8 cellular contexts compared by ENCODE assay signal in the genomic region with DNA sequence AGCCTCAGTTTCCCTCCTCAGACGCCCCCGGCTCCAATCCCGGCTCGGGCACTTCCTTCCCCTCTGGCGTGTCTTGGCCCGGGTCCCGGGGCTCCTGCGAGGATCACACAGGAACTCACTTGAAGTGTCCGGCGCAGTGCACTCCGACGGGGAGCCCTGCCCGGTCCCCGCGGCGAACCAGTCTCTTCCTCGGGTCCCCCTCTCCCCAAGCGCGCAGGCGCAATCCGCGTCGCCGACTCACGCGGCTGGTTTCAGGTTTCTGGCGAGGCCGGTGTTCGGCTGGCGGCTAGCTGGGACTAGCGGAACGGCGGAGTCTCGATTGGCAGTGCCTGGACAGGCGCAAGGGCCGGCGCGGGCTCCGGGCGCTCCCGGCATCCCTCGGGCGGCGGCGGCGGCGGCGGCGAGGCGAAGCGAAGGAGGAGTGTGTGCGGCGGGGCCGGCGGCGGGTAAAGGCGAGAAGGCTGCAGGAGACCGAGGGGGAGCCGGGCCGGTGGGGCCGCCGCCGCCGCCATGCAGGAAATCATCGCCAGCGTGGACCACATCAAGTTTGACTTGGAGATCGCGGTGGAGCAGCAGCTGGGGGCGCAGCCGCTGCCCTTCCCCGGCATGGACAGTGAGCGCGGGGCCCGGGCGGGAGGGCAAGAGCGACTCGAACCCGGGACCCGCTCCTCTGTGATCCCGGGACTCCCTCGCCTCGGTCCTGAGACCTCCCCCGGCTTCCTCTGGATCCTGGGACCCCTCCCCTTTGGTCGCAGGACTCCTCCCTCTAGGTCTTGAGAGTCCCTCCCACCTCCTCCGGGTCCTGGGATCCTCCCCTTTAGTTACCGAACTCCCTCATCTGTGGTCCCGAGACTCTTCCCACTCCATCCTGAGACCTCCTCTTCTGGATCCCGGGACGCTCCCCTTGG. TPM values are rescaled to one million over a fixed set of nuclear protein-coding genes. Genes with fewer than 3 reads are reported as not detected.
DNase-seq lines count a peak whose midpoint lies in the region; FAIRE-seq and TF ChIP-seq lines count a peak whose summit lies in the region.

A gene (plus strand): TSS at position 371 of the 908 bp plus-strand sequence. CDS start 140 bp downstream, at position 511.
A gene with protein sequence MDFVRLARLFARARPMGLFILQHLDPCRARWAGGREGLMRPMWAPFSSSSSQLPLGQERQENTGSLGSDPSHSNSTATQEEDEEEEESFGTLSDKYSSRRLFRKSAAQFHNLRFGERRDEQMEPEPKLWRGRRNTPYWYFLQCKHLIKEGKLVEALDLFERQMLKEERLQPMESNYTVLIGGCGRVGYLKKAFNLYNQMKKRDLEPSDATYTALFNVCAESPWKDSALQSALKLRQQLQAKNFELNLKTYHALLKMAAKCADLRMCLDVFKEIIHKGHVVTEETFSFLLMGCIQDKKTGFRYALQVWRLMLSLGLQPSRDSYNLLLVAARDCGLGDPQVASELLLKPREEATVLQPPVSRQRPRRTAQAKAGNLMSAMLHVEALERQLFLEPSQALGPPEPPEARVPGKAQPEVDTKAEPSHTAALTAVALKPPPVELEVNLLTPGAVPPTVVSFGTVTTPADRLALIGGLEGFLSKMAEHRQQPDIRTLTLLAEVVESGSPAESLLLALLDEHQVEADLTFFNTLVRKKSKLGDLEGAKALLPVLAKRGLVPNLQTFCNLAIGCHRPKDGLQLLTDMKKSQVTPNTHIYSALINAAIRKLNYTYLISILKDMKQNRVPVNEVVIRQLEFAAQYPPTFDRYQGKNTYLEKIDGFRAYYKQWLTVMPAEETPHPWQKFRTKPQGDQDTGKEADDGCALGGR (minus strand): TSS at position 226 of the 908 bp plus-strand sequence. CDS start 3,556 bp downstream, outside the sequence.

- H3K4me3 ChIP-seq in MM.1S (ENCODE audit: low read length) (peak within 1 kb of the TSS; percentile 82), neuronal stem cell (ENCODE audit: low read length in 2 of 2) (peak within 1 kb of the TSS; percentile 86 to 98), subcutaneous abdominal adipose tissue (ENCODE audit: low read depth in 1 of 5, low read length in 5 of 5) (peak within 1 kb of the TSS; percentile 87 to 95 (median 93))

- DNase-seq in GDM1 (lab: John Stamatoyannopoulos, UW) = peak; percentile 92
- peak; percentile 96 for DNase-seq in HCEC 1CT
- DNase-seq in MM.1S = peak; percentile 97
- DNase-seq in SIG-M5 treated with dmso at 0.1 percent for 504 hours (lab: John Stamatoyannopoulos, UW; ENCODE audit: unreplicated experiment) = peak; percentile 91
- peak; percentile 75 to 82 (median 78) for DNase-seq in activated naive CD4-positive, alpha-beta T cell (lab: John Stamatoyannopoulos, UW)
- DNase-seq in frontal cortex (ENCODE audit: low spot score in 2 of 2) = peak; percentile 96 to 97
- DNase-seq in neuronal stem cell (ENCODE audit: low spot score) = peak; percentile 97

- H2BK15ac ChIP-seq in neuronal stem cell (ENCODE audit: low read length) = peak within 1 kb of the TSS; percentile 91

- no peaks in the 10 kb centered on the region for H3K27me3 ChIP-seq in MM.1S (replicated peaks; ENCODE audit: insufficient read depth, low read length)
- H3K27me3 ChIP-seq in neuronal stem cell (ENCODE audit: control insufficient read depth in 3 of 3, insufficient read depth in 3 of 3, low read depth in 1 of 3, low read length in 3 of 3) = no peaks in the 10 kb centered on the region
- no peaks in the 10 kb centered on the region for H3K27me3 ChIP-seq in subcutaneous abdominal adipose tissue (ENCODE audit: control insufficient read depth in 5 of 5, insufficient read depth in 4 of 5, low read length in 5 of 5)

- H3K79me1 ChIP-seq in neuronal stem cell (ENCODE audit: low read depth, low read length) = peaks cover 13% of the 10 kb centered on the region

- H2BK120ac ChIP-seq in neuronal stem cell (ENCODE audit: low read depth, low read length) = no peak within 1 kb of the TSS

- H3K4me2 ChIP-seq in MM.1S (ENCODE audit: low read depth, low read length) = peak within 1 kb of the TSS; percentile 78
- peak within 1 kb of the TSS; percentile 76 for H3K4me2 ChIP-seq in neuronal stem cell (ENCODE audit: insufficient read depth, low read length, poor library complexity, severe bottlenecking)

- H3F3A ChIP-seq in MM.1S (ENCODE audit: insufficient read depth, low read length) = peaks cover 10% of the 10 kb centered on the region; the same call in 1 of the 2 replicates

- TF ChIP-seq CTCF in MM.1S (IDR thresholded peaks at IDR 0.05; ENCODE audit: low read length) = no peak

- H3K36me3 ChIP-seq in MM.1S (replicated peaks; ENCODE audit: insufficient read depth, low read length) (0 out of 2 replicates have a peak, but pooled peaks cover 6% of the 10 kb centered on the region), neuronal stem cell (replicated peaks in 1 of 2; ENCODE audit: control insufficient read depth in 2 of 2, insufficient read depth in 2 of 2, low read length in 2 of 2) (peaks cover 13 to 61% of the 10 kb centered on the region in 2 donors), subcutaneous abdominal adipose tissue (ENCODE audit: control insufficient read depth in 5 of 5, insufficient read depth in 5 of 5, low read length in 5 of 5) (peaks cover 3 to 15% (median 12%) of the 10 kb centered on the region in 5 donors)

- H3K23ac ChIP-seq in neuronal stem cell (ENCODE audit: low read depth, low read length, poor library complexity) = peak within 1 kb of the TSS; percentile 98

- peaks cover 68% of the 10 kb centered on the region for H3K79me2 ChIP-seq in MM.1S (ENCODE audit: low read length)

- H3K14ac ChIP-seq in neuronal stem cell (ENCODE audit: low read length) = peak within 1 kb of the TSS; percentile 92

- H2BK5ac ChIP-seq in neuronal stem cell (ENCODE audit: low read length) = peak within 1 kb of the TSS; percentile 79

- H2AFZ ChIP-seq in MM.1S (ENCODE audit: low read length) (peak within 1 kb of the TSS; percentile 99), neuronal stem cell (ENCODE audit: low read length) (peak within 1 kb of the TSS; percentile 99)

- peak within 1 kb of the TSS; percentile 76 for H4K8ac ChIP-seq in neuronal stem cell (ENCODE audit: low read depth, low read length)

- H2BK12ac ChIP-seq in neuronal stem cell (ENCODE audit: low read length) = peak within 1 kb of the TSS; percentile 78

- 0 out of 2 replicates have a peak, but pooled peaks cover 9% of the 10 kb centered on the region for H4K20me1 ChIP-seq in MM.1S (ENCODE audit: insufficient read depth, low read length)

- no peaks in the 10 kb centered on the region for H3K9me2 ChIP-seq in MM.1S (replicated peaks; ENCODE audit: insufficient read depth, low read length)

- no CpG with 5 or more reads among the region's 89 CpGs for whole genome bisulfite sequencing in neuronal stem cell (ENCODE audit: extremely low coverage in 2 of 2, insufficient read length in 2 of 2, insufficient replicate concordance in 1 of 2), 2 donors

- peak within 1 kb of the TSS; percentile 99 for H3K4ac ChIP-seq in neuronal stem cell (ENCODE audit: low read length)

- H3K9ac ChIP-seq in MM.1S (ENCODE audit: low read length) (peak within 1 kb of the TSS; percentile 94), neuronal stem cell (ENCODE audit: low read depth, low read length, poor library complexity) (peak within 1 kb of the TSS; percentile 100), subcutaneous abdominal adipose tissue (ENCODE audit: low read length in 5 of 5) (peak within 1 kb of the TSS; percentile 69 to 92 (median 90))

- H3K4me1 ChIP-seq in MM.1S (ENCODE audit: low read length) (0 out of 2 replicates have a peak, but pooled peaks cover 9% of the 10 kb centered on the region), neuronal stem cell (ENCODE audit: control insufficient read depth in 2 of 2, insufficient read depth in 1 of 2, low read depth in 1 of 2, low read length in 2 of 2) (peaks cover 8 to 12% of the 10 kb centered on the region in 2 donors), subcutaneous abdominal adipose tissue (ENCODE audit: control insufficient read depth in 5 of 5, insufficient read depth in 5 of 5, low read length in 5 of 5) (peaks cover 12 to 43% (median 35%) of the 10 kb centered on the region in 5 donors)

- H3K27ac ChIP-seq in MM.1S (ENCODE audit: low read length) (peak within 1 kb of the TSS; percentile 49; the same call in 1 of the 2 replicates), neuronal stem cell (replicated peaks; ENCODE audit: low read length) (peak within 1 kb of the TSS; percentile 91), subcutaneous abdominal adipose tissue (ENCODE audit: low read depth, low read length) (peak within 1 kb of the TSS; percentile 70)

- H3K9me3 ChIP-seq in MM.1S (replicated peaks; ENCODE audit: insufficient read depth, low read length) = no peaks in the 10 kb centered on the region
- no peaks in the 10 kb centered on the region for H3K9me3 ChIP-seq in neuronal stem cell (replicated peaks in 1 of 2; ENCODE audit: control insufficient read depth in 2 of 2, insufficient read depth in 1 of 2, low read depth in 1 of 2, low read length in 2 of 2)
- no peaks in the 10 kb centered on the region for H3K9me3 ChIP-seq in subcutaneous abdominal adipose tissue (ENCODE audit: control insufficient read depth in 5 of 5, low read length in 5 of 5)

- peak within 1 kb of the TSS; percentile 99 for H3K18ac ChIP-seq in neuronal stem cell (ENCODE audit: low read length)

- FAIRE-seq in frontal cortex (lab: Jason Lieb, UNC) = no peak

- H4K91ac ChIP-seq in neuronal stem cell (ENCODE audit: low read depth, low read length, poor library complexity) = no peak within 1 kb of the TSS

- peak within 1 kb of the TSS; percentile 71 for H2AK5ac ChIP-seq in neuronal stem cell (ENCODE audit: low read depth, low read length)

RNA-seq across cellular contexts. Expression of the first gene that starts in this region (rescaled TPM):
- 19.6 TPM for total RNA-seq in frontal cortex
- 67.4 TPM for polyA plus RNA-seq in neuronal stem cell (2013, experiment 1 of 2)
- polyA plus RNA-seq in neuronal stem cell (2013, experiment 2 of 2) = 65.7 TPM

RNA-seq across cellular contexts. Expression of the second gene that starts in this region (rescaled TPM):
- 5.7 TPM for total RNA-seq in frontal cortex
- polyA plus RNA-seq in neuronal stem cell (2013, experiment 1 of 2) = 4.5 TPM
- 4.8 TPM for polyA plus RNA-seq in neuronal stem cell (2013, experiment 2 of 2)

Comparison
In these comparisons a context has a peak if more than half of its experiments do, and no peak if none do; other contexts are left out.
1. Peak in every context shown above with its lines: DNase-seq, H3K4me3 ChIP-seq and H3K27ac ChIP-seq.